Comparison of ENCODE assay signal across 8 cellular contexts in the genomic region with DNA sequence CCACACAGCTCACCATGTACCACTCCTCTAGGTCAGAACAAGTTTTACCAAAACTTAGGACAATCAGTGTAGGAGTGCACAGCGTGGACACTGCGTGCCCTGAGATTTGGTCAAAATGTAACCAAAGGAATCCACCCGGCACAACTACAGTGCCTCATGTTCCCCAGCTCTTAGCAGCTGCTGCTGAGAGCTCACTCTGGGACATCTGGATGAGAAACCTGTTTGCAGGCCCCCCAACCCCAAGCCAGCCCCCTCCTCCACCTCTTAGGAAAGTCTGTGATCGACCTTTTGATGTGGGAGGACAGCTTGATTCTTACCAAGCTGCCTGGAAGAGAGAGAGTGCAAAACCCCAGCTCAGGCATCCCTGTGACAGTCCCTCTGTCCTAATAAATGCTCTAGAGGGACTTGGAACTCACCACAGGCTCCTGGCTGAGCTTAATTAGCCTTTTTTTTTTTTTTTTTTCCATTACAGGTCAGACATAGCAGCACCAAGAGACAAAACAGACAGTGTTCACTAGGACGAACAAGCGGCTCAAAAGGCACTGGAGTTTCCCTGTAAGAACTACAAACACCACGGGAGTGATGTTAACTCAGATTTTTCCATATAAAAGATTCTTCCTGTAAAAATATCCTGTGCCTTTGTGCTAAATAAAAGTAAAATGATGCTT.
DNase-seq lines count a peak whose midpoint lies in the region; ATAC-seq and TF ChIP-seq lines count a peak whose summit lies in the region.

No MANE protein-coding gene starts in this region.

- peaks cover 44% of the 10 kb centered on the region for H3K4me1 ChIP-seq in HUES64 (ENCODE audit: insufficient read depth, low read length)

- peak overlapping the region in 4 of 5 experiments; percentile 97 to 100 (median 98) for H3K27ac Mint-ChIP-seq in brain

- no peaks in the 10 kb centered on the region for H3K36me3 Mint-ChIP-seq in brain

- no peaks in the 10 kb centered on the region for H3K9me3 ChIP-seq in HUES64 (ENCODE audit: insufficient read depth, low read depth, low read length)

- H3K4me1 Mint-ChIP-seq in brain: peaks cover 70% of the 10 kb centered on the region

- H3K9ac ChIP-seq in HUES64 (ENCODE audit: low read depth, low read length): peak overlapping the region; percentile 76; the same call in 1 of the 2 replicates

- peaks cover 0 to 4% (median 0%) of the 10 kb centered on the region in 5 experiments for H3K9me3 Mint-ChIP-seq in brain

- H3K4me3 ChIP-seq in HUES64 (ENCODE audit: low read length) (peak overlapping the region; percentile 63), skin epidermis (peak overlapping the region; percentile 27 to 51 (median 32))

- H3K27me3 Mint-ChIP-seq in brain: peaks cover 4% of the 10 kb centered on the region

- TF ChIP-seq CTCF in brain (conservative IDR thresholded peaks at IDR 0.05): no peak

- H3K27ac ChIP-seq in HUES64 (ENCODE audit: low read depth, low read length) (peak overlapping the region; percentile 70; the same call in 1 of the 2 replicates), skin epidermis (peak overlapping the region; percentile 35 to 93 (median 83))

- H3K4me3 Mint-ChIP-seq in brain: peak overlapping the region; percentile 95 to 98 (median 96)

- WGBS in HUES64: 66% methylated on average over 7 of the region's 7 CpGs

- H3K36me3 ChIP-seq in HUES64 (ENCODE audit: insufficient read depth, low read length): no peaks in the 10 kb centered on the region

- H3K27me3 ChIP-seq in HUES64 (ENCODE audit: insufficient read depth, low read length): no peaks in the 10 kb centered on the region

- no peak for ATAC-seq in HG03175 (IDR thresholded peaks at IDR 0.05; ENCODE audit: unreplicated experiment)

- DNase-seq in inferior parietal cortex (ENCODE audit: extremely low spot score): peak; percentile 43
- DNase-seq in activated CD8-positive, alpha-beta memory T cell treated with anti-CD3 and anti-CD28 coated beads for 24 hours: no peak
- DNase-seq in NCI-H2029 (lab: John Stamatoyannopoulos, UW): no peak
- DNase-seq in stimulated activated CD4-positive, alpha-beta T cell treated with anti-CD3 and anti-CD28 coated beads, Interleukin-1b, Interleukin-23, amount 100 ng/mL, for 48 hours: no peak
